Comparison of ENCODE assay signal across 1 cellular context in the genomic region with DNA sequence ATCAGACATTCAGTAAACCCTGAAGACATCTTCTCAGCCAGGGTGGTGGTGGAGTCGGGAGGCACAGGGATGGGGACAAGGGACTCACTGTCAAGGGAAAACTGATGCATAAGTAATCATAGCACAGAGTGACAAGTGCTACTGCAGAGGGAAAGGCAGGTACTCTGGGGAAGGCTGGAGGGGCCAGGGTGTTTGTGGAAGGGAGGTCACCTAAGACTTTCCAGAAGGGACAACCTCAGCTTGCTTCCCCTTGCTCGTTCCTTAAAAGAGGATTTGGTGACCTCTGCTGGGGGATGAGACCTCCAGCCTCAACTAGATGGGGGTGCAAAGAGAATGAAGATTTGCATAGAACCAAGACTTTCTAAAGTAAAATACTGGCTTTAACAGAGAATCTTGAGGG.
TF ChIP-seq lines count a peak whose summit lies in the region.

No MANE protein-coding gene starts in this region.

TF ChIP-seq in GM23338, 12 proteins besides CTCF, POLR2A, EP300 and RAD21 (continued from another document):
- TF ChIP-seq, protein P1, sequence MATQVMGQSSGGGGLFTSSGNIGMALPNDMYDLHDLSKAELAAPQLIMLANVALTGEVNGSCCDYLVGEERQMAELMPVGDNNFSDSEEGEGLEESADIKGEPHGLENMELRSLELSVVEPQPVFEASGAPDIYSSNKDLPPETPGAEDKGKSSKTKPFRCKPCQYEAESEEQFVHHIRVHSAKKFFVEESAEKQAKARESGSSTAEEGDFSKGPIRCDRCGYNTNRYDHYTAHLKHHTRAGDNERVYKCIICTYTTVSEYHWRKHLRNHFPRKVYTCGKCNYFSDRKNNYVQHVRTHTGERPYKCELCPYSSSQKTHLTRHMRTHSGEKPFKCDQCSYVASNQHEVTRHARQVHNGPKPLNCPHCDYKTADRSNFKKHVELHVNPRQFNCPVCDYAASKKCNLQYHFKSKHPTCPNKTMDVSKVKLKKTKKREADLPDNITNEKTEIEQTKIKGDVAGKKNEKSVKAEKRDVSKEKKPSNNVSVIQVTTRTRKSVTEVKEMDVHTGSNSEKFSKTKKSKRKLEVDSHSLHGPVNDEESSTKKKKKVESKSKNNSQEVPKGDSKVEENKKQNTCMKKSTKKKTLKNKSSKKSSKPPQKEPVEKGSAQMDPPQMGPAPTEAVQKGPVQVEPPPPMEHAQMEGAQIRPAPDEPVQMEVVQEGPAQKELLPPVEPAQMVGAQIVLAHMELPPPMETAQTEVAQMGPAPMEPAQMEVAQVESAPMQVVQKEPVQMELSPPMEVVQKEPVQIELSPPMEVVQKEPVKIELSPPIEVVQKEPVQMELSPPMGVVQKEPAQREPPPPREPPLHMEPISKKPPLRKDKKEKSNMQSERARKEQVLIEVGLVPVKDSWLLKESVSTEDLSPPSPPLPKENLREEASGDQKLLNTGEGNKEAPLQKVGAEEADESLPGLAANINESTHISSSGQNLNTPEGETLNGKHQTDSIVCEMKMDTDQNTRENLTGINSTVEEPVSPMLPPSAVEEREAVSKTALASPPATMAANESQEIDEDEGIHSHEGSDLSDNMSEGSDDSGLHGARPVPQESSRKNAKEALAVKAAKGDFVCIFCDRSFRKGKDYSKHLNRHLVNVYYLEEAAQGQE (IDR thresholded peaks at IDR 0.05; ENCODE audit: unreplicated experiment): no peak
- no peak for TF ChIP-seq JUNB (IDR thresholded peaks at IDR 0.05; ENCODE audit: unreplicated experiment)
